ENCODE assay signal across 1 cellular context in the genomic region with DNA sequence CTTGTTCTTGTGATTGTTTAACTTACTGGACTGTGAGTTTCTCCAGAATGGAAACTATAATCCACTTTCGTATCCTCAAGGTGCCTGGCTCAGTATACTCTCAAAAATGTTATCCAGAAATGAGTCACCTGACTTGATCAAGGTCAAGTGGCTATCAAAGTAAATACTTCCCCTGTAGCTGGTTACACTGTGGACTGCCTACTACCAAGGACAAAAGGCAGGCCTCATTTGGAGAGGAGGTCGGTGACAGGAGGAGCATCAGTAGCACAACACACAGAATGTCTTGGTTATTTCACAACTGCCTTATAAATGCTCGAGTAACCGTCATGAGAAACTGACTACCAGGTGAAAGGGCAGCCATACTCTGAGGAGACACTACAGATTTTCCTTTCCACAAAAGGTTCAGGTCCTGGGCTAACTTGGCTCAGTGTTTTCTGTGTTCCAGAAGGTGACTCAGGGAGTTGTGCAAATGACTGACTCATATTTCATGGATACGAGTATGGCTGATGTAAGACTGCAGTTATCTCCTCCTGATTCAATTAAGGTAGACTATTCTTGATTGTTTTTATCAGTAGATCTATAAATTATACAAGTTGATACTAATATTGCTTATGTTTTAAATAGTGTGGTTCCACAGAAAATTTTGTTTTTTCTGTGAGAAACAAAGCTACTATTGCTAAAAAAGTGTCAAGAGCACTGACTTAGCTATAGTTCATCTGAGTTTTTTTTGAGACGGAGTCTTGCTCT.
TF ChIP-seq lines count a peak whose summit lies in the region.

No MANE protein-coding gene starts in this region.

TF ChIP-seq in HepG2, 621 proteins besides CTCF, POLR2A, EP300 and RAD21 (continued from another document):
- TF ChIP-seq GABPB1 (CRISPR knock-in tag; IDR thresholded peaks at IDR 0.05) (peak; percentile 14; the same call in 1 of the 2 replicates), TBX2 (CRISPR knock-in tag; IDR thresholded peaks at IDR 0.05; ENCODE audit: borderline replicate concordance) (no peak), PPARG (CRISPR knock-in tag; conservative IDR thresholded peaks at IDR 0.05) (peak; percentile 47), GATAD2A (CRISPR knock-in tag; IDR thresholded peaks at IDR 0.05) (peak; percentile 69), ZNF549 (CRISPR knock-in tag; IDR thresholded peaks at IDR 0.05) (no peak), TEAD3 (CRISPR knock-in tag; optimal IDR thresholded peaks at IDR 0.05; ENCODE audit: borderline replicate concordance) (peak; percentile 37), HNF4G (IDR thresholded peaks at IDR 0.05; ENCODE audit: borderline replicate concordance, low read depth, low read length) (no peak), HNF4G (CRISPR knock-in tag; IDR thresholded peaks at IDR 0.05; ENCODE audit: borderline replicate concordance, low read depth) (no peak), DR1 (CRISPR knock-in tag; IDR thresholded peaks at IDR 0.05) (no peak), FOXA1 (IDR thresholded peaks at IDR 0.05) (no peak), FOXA1 (CRISPR knock-in tag; IDR thresholded peaks at IDR 0.05) (peak; percentile 7; the same call in 1 of the 2 replicates), SOX6 (IDR thresholded peaks at IDR 0.05) (no peak), SOX6 (CRISPR knock-in tag; IDR thresholded peaks at IDR 0.05) (0 out of 2 replicates have a peak, but pooled peaks have one; percentile 42), KLF13 (CRISPR knock-in tag; IDR thresholded peaks at IDR 0.05) (no peak), ZNF570 (CRISPR knock-in tag; IDR thresholded peaks at IDR 0.05; ENCODE audit: borderline replicate concordance) (no peak), SAFB2 (CRISPR knock-in tag; IDR thresholded peaks at IDR 0.05; ENCODE audit: borderline replicate concordance, low read depth) (no peak), MAFF (IDR thresholded peaks at IDR 0.05; ENCODE audit: low read depth, low read length) (peak; percentile 40; the same call in 1 of the 2 replicates), ZNF772 (CRISPR knock-in tag; IDR thresholded peaks at IDR 0.05) (0 out of 2 replicates have a peak, but pooled peaks have one; percentile 21), CCDC6 (CRISPR knock-in tag; IDR thresholded peaks at IDR 0.05) (no peak), ZNF883 (CRISPR knock-in tag; IDR thresholded peaks at IDR 0.05; ENCODE audit: not compliant biosample characterization) (no peak), MAFK (conservative IDR thresholded peaks at IDR 0.05 in 1 of 2, IDR thresholded peaks at IDR 0.05 in 1 of 2; ENCODE audit: low read length in 2 of 2) (peak; percentile 14 to 57; a peak in 2 of 4 replicates), ZNF331 (CRISPR knock-in tag; IDR thresholded peaks at IDR 0.05) (peak; percentile 21; the same call in 1 of the 2 replicates), ZNF451 (CRISPR knock-in tag; IDR thresholded peaks at IDR 0.05) (no peak), SSRP1 (CRISPR knock-in tag; IDR thresholded peaks at IDR 0.05) (no peak), SOX13 (IDR thresholded peaks at IDR 0.05) (no peak), SOX13 (CRISPR knock-in tag; conservative IDR thresholded peaks at IDR 0.05 in 1 of 2, IDR thresholded peaks at IDR 0.05 in 1 of 2) (peak in 1 of 2 experiments; percentile 29; a peak in 1 of 4 replicates), NFATC3 (CRISPR knock-in tag; IDR thresholded peaks at IDR 0.05) (no peak), ZNF333 (CRISPR knock-in tag; IDR thresholded peaks at IDR 0.05; ENCODE audit: borderline replicate concordance) (peak; percentile 86; the same call in 1 of the 2 replicates), NFE2 (CRISPR knock-in tag; IDR thresholded peaks at IDR 0.05) (peak; percentile 64; the same call in 1 of the 2 replicates), GLI4 (CRISPR knock-in tag; IDR thresholded peaks at IDR 0.05; ENCODE audit: borderline replicate concordance) (no peak), SAP130 (CRISPR knock-in tag; IDR thresholded peaks at IDR 0.05; ENCODE audit: low read depth) (peak; percentile 47), ZSCAN25 (CRISPR knock-in tag; IDR thresholded peaks at IDR 0.05) (no peak), ZFY (CRISPR knock-in tag; IDR thresholded peaks at IDR 0.05) (peak; percentile 47), FOSL1 (CRISPR knock-in tag; IDR thresholded peaks at IDR 0.05; ENCODE audit: borderline replicate concordance) (peak; percentile 69; the same call in 1 of the 2 replicates), IRF2 (CRISPR knock-in tag; IDR thresholded peaks at IDR 0.05) (peak; percentile 60; the same call in 1 of the 2 replicates), FOSL2 (CRISPR knock-in tag; IDR thresholded peaks at IDR 0.05) (peak; percentile 97), ARNT (IDR thresholded peaks at IDR 0.05) (no peak), SOX5 (CRISPR knock-in tag; IDR thresholded peaks at IDR 0.05; ENCODE audit: borderline replicate concordance) (peak; percentile 23; the same call in 1 of the 2 replicates), JUNB (CRISPR knock-in tag; IDR thresholded peaks at IDR 0.05; ENCODE audit: borderline replicate concordance) (peak; percentile 21; the same call in 1 of the 2 replicates), ZSCAN9 (CRISPR knock-in tag; IDR thresholded peaks at IDR 0.05; ENCODE audit: borderline replicate concordance) (0 out of 2 replicates have a peak, but pooled peaks have one; percentile 27)
- TF ChIP-seq, protein P1, sequence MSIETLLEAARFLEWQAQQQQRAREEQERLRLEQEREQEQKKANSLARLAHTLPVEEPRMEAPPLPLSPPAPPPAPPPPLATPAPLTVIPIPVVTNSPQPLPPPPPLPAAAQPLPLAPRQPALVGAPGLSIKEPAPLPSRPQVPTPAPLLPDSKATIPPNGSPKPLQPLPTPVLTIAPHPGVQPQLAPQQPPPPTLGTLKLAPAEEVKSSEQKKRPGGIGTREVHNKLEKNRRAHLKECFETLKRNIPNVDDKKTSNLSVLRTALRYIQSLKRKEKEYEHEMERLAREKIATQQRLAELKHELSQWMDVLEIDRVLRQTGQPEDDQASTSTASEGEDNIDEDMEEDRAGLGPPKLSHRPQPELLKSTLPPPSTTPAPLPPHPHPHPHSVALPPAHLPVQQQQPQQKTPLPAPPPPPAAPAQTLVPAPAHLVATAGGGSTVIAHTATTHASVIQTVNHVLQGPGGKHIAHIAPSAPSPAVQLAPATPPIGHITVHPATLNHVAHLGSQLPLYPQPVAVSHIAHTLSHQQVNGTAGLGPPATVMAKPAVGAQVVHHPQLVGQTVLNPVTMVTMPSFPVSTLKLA (IDR thresholded peaks at IDR 0.05): no peak
- TF ChIP-seq, protein P2, sequence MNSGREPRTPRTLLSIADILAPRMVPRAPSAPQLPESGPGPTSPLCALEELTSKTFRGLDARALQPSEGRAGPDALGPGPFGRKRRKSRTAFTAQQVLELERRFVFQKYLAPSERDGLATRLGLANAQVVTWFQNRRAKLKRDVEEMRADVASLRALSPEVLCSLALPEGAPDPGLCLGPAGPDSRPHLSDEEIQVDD (CRISPR knock-in tag; IDR thresholded peaks at IDR 0.05; ENCODE audit: borderline replicate concordance): no peak
- TF ChIP-seq, protein P3, sequence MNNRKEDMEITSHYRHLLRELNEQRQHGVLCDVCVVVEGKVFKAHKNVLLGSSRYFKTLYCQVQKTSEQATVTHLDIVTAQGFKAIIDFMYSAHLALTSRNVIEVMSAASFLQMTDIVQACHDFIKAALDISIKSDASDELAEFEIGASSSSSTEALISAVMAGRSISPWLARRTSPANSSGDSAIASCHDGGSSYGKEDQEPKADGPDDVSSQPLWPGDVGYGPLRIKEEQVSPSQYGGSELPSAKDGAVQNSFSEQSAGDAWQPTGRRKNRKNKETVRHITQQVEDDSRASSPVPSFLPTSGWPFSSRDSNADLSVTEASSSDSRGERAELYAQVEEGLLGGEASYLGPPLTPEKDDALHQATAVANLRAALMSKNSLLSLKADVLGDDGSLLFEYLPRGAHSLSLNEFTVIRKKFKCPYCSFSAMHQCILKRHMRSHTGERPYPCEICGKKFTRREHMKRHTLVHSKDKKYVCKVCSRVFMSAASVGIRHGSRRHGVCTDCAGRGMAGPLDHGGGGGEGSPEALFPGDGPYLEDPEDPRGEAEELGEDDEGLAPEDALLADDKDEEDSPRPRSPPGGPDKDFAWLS (CRISPR knock-in tag; IDR thresholded peaks at IDR 0.05; ENCODE audit: borderline replicate concordance): no peak
- TF ChIP-seq, protein P4, sequence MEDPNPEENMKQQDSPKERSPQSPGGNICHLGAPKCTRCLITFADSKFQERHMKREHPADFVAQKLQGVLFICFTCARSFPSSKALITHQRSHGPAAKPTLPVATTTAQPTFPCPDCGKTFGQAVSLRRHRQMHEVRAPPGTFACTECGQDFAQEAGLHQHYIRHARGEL (CRISPR knock-in tag; IDR thresholded peaks at IDR 0.05): no peak
- TF ChIP-seq, protein P5, sequence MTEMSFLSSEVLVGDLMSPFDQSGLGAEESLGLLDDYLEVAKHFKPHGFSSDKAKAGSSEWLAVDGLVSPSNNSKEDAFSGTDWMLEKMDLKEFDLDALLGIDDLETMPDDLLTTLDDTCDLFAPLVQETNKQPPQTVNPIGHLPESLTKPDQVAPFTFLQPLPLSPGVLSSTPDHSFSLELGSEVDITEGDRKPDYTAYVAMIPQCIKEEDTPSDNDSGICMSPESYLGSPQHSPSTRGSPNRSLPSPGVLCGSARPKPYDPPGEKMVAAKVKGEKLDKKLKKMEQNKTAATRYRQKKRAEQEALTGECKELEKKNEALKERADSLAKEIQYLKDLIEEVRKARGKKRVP (CRISPR knock-in tag; IDR thresholded peaks at IDR 0.05): peak in 1 of 2 experiments; percentile 97; a peak in 2 of 4 replicates
- TF ChIP-seq, protein P6, sequence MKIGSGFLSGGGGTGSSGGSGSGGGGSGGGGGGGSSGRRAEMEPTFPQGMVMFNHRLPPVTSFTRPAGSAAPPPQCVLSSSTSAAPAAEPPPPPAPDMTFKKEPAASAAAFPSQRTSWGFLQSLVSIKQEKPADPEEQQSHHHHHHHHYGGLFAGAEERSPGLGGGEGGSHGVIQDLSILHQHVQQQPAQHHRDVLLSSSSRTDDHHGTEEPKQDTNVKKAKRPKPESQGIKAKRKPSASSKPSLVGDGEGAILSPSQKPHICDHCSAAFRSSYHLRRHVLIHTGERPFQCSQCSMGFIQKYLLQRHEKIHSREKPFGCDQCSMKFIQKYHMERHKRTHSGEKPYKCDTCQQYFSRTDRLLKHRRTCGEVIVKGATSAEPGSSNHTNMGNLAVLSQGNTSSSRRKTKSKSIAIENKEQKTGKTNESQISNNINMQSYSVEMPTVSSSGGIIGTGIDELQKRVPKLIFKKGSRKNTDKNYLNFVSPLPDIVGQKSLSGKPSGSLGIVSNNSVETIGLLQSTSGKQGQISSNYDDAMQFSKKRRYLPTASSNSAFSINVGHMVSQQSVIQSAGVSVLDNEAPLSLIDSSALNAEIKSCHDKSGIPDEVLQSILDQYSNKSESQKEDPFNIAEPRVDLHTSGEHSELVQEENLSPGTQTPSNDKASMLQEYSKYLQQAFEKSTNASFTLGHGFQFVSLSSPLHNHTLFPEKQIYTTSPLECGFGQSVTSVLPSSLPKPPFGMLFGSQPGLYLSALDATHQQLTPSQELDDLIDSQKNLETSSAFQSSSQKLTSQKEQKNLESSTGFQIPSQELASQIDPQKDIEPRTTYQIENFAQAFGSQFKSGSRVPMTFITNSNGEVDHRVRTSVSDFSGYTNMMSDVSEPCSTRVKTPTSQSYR (CRISPR knock-in tag; IDR thresholded peaks at IDR 0.05; ENCODE audit: borderline replicate concordance): 0 out of 2 replicates have a peak, but pooled peaks have one; percentile 14
- TF ChIP-seq, protein P7, sequence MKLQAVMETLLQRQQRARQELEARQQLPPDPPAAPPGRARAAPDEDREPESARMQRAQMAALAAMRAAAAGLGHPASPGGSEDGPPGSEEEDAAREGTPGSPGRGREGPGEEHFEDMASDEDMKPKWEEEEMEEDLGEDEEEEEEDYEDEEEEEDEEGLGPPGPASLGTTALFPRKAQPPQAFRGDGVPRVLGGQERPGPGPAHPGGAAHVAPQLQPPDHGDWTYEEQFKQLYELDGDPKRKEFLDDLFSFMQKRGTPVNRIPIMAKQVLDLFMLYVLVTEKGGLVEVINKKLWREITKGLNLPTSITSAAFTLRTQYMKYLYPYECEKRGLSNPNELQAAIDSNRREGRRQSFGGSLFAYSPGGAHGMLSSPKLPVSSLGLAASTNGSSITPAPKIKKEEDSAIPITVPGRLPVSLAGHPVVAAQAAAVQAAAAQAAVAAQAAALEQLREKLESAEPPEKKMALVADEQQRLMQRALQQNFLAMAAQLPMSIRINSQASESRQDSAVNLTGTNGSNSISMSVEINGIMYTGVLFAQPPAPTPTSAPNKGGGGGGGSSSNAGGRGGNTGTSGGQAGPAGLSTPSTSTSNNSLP (IDR thresholded peaks at IDR 0.05; ENCODE audit: low read depth, low read length): peak; percentile 37; the same call in 1 of the 2 replicates
- TF ChIP-seq, protein P8, sequence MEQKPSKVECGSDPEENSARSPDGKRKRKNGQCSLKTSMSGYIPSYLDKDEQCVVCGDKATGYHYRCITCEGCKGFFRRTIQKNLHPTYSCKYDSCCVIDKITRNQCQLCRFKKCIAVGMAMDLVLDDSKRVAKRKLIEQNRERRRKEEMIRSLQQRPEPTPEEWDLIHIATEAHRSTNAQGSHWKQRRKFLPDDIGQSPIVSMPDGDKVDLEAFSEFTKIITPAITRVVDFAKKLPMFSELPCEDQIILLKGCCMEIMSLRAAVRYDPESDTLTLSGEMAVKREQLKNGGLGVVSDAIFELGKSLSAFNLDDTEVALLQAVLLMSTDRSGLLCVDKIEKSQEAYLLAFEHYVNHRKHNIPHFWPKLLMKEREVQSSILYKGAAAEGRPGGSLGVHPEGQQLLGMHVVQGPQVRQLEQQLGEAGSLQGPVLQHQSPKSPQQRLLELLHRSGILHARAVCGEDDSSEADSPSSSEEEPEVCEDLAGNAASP (CRISPR knock-in tag; IDR thresholded peaks at IDR 0.05; ENCODE audit: borderline replicate concordance): no peak
- TF ChIP-seq, protein P9, sequence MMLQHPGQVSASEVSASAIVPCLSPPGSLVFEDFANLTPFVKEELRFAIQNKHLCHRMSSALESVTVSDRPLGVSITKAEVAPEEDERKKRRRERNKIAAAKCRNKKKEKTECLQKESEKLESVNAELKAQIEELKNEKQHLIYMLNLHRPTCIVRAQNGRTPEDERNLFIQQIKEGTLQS (CRISPR knock-in tag; IDR thresholded peaks at IDR 0.05): peak; percentile 81
